Comparison of ENCODE assay signal across 19 cellular contexts in the genomic region with DNA sequence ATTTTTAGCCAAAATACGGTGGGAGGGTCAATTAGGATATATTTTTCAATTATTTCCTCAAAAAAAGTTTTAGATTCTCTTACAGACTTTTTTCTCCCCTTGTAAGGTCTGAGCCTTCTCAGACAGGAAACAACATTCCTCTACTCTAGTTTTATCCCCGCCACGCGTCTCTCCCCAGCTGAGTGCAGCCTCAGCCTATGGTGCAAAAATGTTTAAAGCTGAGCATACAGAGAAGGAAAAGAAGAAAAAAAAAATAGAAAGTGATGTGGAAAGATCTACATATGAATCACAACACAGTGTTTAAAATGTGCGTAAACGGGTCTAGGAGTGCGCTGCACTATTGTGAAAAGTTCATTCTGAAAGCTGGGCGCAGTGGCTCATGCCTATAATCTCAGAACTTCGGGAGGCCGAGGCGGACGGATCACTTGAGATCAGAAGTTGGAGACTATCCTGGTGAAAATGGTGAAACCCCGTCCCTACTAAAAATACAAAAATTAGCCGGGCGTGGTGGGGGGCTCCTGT.
DNase-seq lines count a peak whose midpoint lies in the region; ATAC-seq, FAIRE-seq and TF ChIP-seq lines count a peak whose summit lies in the region.
"Had no signal": no experiment of that assay in that cellular context is flagged by ENCODE, and none has a peak within 500 bp of the region (broad histone marks: within the 10 kb centered on the region; RNA-seq: fewer than 3 reads in every experiment).

No MANE protein-coding gene starts in this region.

- 0 out of 6 replicates have a peak, but pooled peaks of 1 of the 2 experiments have one; percentile 21 for ATAC-seq in A549
- ATAC-seq in GM18502 (IDR thresholded peaks at IDR 0.05; ENCODE audit: poor library complexity, unreplicated experiment): no peak
- ATAC-seq in GM19455 (IDR thresholded peaks at IDR 0.05; ENCODE audit: unreplicated experiment): no peak

- TF ChIP-seq EP300 in A549 (IDR thresholded peaks at IDR 0.05): no peak

- peak overlapping the region; percentile 0 for H3K27ac Mint-ChIP-seq in astrocyte (ENCODE audit: unreplicated experiment)
- H3K27ac Mint-ChIP-seq in immature natural killer cell: no peak overlapping the region
- H3K27ac Mint-ChIP-seq: activated CD4-positive, alpha-beta T cell treated with anti-CD3 and anti-CD28 coated beads, Interleukin-2, amount 10 ng/mL, durations not matched to agents 24 days and 14 days had no signal

- no peak overlapping the region for H3K27ac ChIP-seq in A549
- no peak overlapping the region for H3K27ac ChIP-seq in astrocyte (ENCODE audit: low read depth, low read length)
- H3K27ac ChIP-seq in iPS-20b (ENCODE audit: low read length): no peak overlapping the region
- H3K27ac ChIP-seq: brain microvascular endothelial cell, colonic mucosa, left ventricle myocardium inferior, prostate gland, uterus had no signal

- H3K9ac ChIP-seq in astrocyte (ENCODE audit: low read length) (no peak overlapping the region), iPS-20b (ENCODE audit: low read depth, low read length) (no peak overlapping the region)

- TF ChIP-seq POLR2A in A549 (IDR thresholded peaks at IDR 0.05; ENCODE audit: low read length): no peak

- H3K36me3 Mint-ChIP-seq in astrocyte (ENCODE audit: low read depth, unreplicated experiment) (no peaks in the 10 kb centered on the region), immature natural killer cell (peaks cover 0 to 6% (median 4%) of the 10 kb centered on the region in 3 donors)

- no peak for DNase-seq in A549 (ENCODE audit: low read depth in 1 of 2, low spot score in 1 of 2)
- no peak for DNase-seq in H7
- DNase-seq in astrocyte (ENCODE audit: low read depth): no peak
- DNase-seq in immature natural killer cell: no peak
- no peak for DNase-seq in stimulated activated CD4-positive, alpha-beta T cell treated with anti-CD3 and anti-CD28 coated beads, Interleukin-15, amount 100 ng/mL, for 24 hours
- DNase-seq: activated CD4-positive, alpha-beta T cell treated with anti-CD3 and anti-CD28 coated beads, Interleukin-2, amount 10 ng/mL, durations not matched to agents 24 days and 14 days; colonic mucosa; left ventricle myocardium inferior; NCI-H1048; NCI-H187 treated with DMSO at 0.1 percent for 48 hours; NCI-H226; T-helper 2 cell; uterus had no signal

- H3K4me1 ChIP-seq in A549 (no peaks in the 10 kb centered on the region), astrocyte (ENCODE audit: insufficient read depth, low read length) (no peaks in the 10 kb centered on the region), iPS-20b (ENCODE audit: insufficient read depth, low read length) (peaks cover 13% of the 10 kb centered on the region; the same call in 1 of the 2 replicates)
- H3K4me1 ChIP-seq: colonic mucosa, left ventricle myocardium inferior, prostate gland, uterus had no signal

- H3K4me3 ChIP-seq in A549 (peak overlapping the region; percentile 41), H7 (ENCODE audit: insufficient read depth, low read depth, low read length) (peak overlapping the region; percentile 10; the same call in 1 of the 2 replicates), astrocyte (ENCODE audit: insufficient read depth, low read depth, low read length) (no peak overlapping the region), iPS-20b (ENCODE audit: low read length) (peak overlapping the region; percentile 56)
- H3K4me3 ChIP-seq: colonic mucosa, left ventricle myocardium inferior, prostate gland, uterus had no signal

- CTCF ChIA-PET in A549 (lab: Yijun Ruan, JAX): interaction anchor here (1.1 kb wide), 1 partner anchor 11 kb away, joined by 5 read pairs; no protein-coding TSS in a partner anchor

- H3K27me3 Mint-ChIP-seq in astrocyte (ENCODE audit: low read depth, unreplicated experiment): peaks cover 83% of the 10 kb centered on the region
- peaks cover 34 to 62% (median 47%) of the 10 kb centered on the region in 3 donors for H3K27me3 Mint-ChIP-seq in immature natural killer cell (ENCODE audit: low read depth in 3 of 3)

- FAIRE-seq in A549 (lab: Jason Lieb, UNC): no peak
- no peak for FAIRE-seq in astrocyte (lab: Jason Lieb, UNC)
- FAIRE-seq: GM18507 had no signal

- H3K9me3 Mint-ChIP-seq in astrocyte (ENCODE audit: unreplicated experiment): peaks cover 36% of the 10 kb centered on the region
- H3K9me3 Mint-ChIP-seq in immature natural killer cell: peaks cover 6 to 48% (median 10%) of the 10 kb centered on the region in 6 donors

- H3K4me1 Mint-ChIP-seq in astrocyte (ENCODE audit: low read depth, unreplicated experiment) (peaks cover 4% of the 10 kb centered on the region), immature natural killer cell (no peaks in the 10 kb centered on the region)
- H3K4me1 Mint-ChIP-seq: activated CD4-positive, alpha-beta T cell treated with anti-CD3 and anti-CD28 coated beads, Interleukin-2, amount 10 ng/mL, durations not matched to agents 24 days and 14 days had no signal

- H3K36me3 ChIP-seq in H7 (replicated peaks; ENCODE audit: control insufficient read depth, insufficient read depth, low read length): no peaks in the 10 kb centered on the region
- no peaks in the 10 kb centered on the region for H3K36me3 ChIP-seq in astrocyte (ENCODE audit: insufficient read depth, low read length)
- H3K36me3 ChIP-seq in iPS-20b (ENCODE audit: insufficient read depth, low read depth, low read length): no peaks in the 10 kb centered on the region
- H3K36me3 ChIP-seq: brain microvascular endothelial cell, colonic mucosa, left ventricle myocardium inferior, prostate gland, uterus had no signal

- H2AFZ ChIP-seq in astrocyte (ENCODE audit: low read depth, low read length): no peak overlapping the region

- POLR2A ChIA-PET in A549 (lab: Yijun Ruan, JAX): no interaction called here

- TF ChIP-seq RAD21 in A549 (conservative IDR thresholded peaks at IDR 0.05 in 1 of 2, IDR thresholded peaks at IDR 0.05 in 1 of 2): no peak

- H3K27me3 ChIP-seq in H7 (ENCODE audit: control insufficient read depth, insufficient read depth, low read length) (peaks cover 78% of the 10 kb centered on the region), astrocyte (ENCODE audit: insufficient read depth, low read length) (peaks cover 56% of the 10 kb centered on the region), iPS-20b (ENCODE audit: insufficient read depth, low read length) (peaks cover 93% of the 10 kb centered on the region)

- WGBS in A549 (ENCODE audit: missing lambda C conversion rate): 35% methylated on average over 15 of the region's 15 CpGs

- TF ChIP-seq CTCF in A549 (IDR thresholded peaks at IDR 0.05): no peak
- TF ChIP-seq CTCF in astrocyte (IDR thresholded peaks at IDR 0.05; ENCODE audit: insufficient read depth, low read depth, low read length): no peak

- peak overlapping the region; percentile 55 for H3K4me2 ChIP-seq in A549
- H3K4me2 ChIP-seq in astrocyte (ENCODE audit: low read length): no peak overlapping the region

- H4K20me1 ChIP-seq in astrocyte (ENCODE audit: insufficient read depth, low read length): no peaks in the 10 kb centered on the region

- peak overlapping the region; percentile 3 for H3K4me3 Mint-ChIP-seq in astrocyte (ENCODE audit: unreplicated experiment)
- peak overlapping the region in 1 of 5 donors; percentile 2 for H3K4me3 Mint-ChIP-seq in immature natural killer cell
- H3K4me3 Mint-ChIP-seq: activated CD4-positive, alpha-beta T cell treated with anti-CD3 and anti-CD28 coated beads, Interleukin-2, amount 10 ng/mL, durations not matched to agents 24 days and 14 days had no signal

- H3K9me3 ChIP-seq in A549 (no peaks in the 10 kb centered on the region), astrocyte (ENCODE audit: insufficient read depth, low read depth, low read length) (peaks cover 3% of the 10 kb centered on the region), iPS-20b (ENCODE audit: insufficient read depth, low read depth, low read length) (peaks cover 5% of the 10 kb centered on the region; the same call in 1 of the 2 replicates)
- H3K9me3 ChIP-seq: colonic mucosa, left ventricle myocardium inferior, prostate gland, uterus had no signal

- no peaks in the 10 kb centered on the region for H3K79me2 ChIP-seq in astrocyte (ENCODE audit: insufficient read depth, low read length)

TF ChIP-seq in A549, 52 proteins besides CTCF, POLR2A, EP300 and RAD21:
- TF ChIP-seq POLR2AphosphoS2 (conservative IDR thresholded peaks at IDR 0.05; ENCODE audit: low read length) (no peak), HOXB5 (CRISPR knock-in tag; IDR thresholded peaks at IDR 0.05) (no peak), ZNF302 (CRISPR knock-in tag; IDR thresholded peaks at IDR 0.05) (no peak)
